Comparison of ENCODE assay signal across 9 cellular contexts in the genomic region with DNA sequence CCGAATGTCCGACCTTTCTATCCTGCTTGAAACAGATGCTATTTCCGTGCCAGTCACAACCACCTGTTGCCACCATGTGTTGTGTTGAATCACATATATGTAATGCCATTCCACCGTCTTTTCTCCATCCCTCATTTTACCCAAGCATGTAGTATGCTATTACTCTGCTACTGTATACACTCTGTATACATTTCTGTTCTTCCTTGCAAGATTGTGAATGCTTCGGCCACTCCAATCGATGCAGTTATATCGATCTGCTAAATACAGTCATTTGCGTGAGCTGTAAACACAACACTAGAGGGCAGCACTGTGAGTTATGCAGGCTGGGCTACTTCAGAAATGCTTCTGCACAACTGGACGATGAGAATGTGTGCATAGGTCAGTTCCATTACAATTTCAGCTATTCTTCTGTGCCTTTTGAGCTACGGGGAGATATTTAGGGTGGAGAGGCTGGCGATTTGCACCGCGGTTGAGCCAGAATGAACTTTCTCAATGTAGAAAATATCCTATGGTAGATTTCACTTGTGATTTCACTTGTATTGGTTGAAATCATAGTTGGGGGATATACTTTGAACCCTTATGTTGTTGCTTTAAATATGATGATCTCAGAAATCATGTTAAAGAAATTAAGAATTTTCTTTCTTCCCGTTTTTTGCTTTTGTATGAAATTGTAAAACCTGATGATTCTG.
DNase-seq lines count a peak whose midpoint lies in the region; ATAC-seq and TF ChIP-seq lines count a peak whose summit lies in the region.
"Had no signal": no experiment of that assay in that cellular context is flagged by ENCODE, and none has a peak within 500 bp of the region (broad histone marks: within the 10 kb centered on the region; RNA-seq: fewer than 3 reads in every experiment).

No MANE protein-coding gene starts in this region.

- no peak for TF ChIP-seq POLR2A in HCT116 (IDR thresholded peaks at IDR 0.05; ENCODE audit: borderline replicate concordance, extremely low read depth, insufficient read depth, insufficient read length)

- H3F3A ChIP-seq in Loucy (ENCODE audit: low read depth) (no peaks in the 10 kb centered on the region), smooth muscle cell (ENCODE audit: low read depth) (no peaks in the 10 kb centered on the region)

- H3K27ac Mint-ChIP-seq in activated T-helper 2 cell treated with anti-CD3 and anti-CD28 coated beads, Interferon-gamma antibody, Interleukin-2, Interleukin-4, amounts not matched to agents 10 μg/mL and 5 μg/mL and 100 μg/mL, durations not matched to agents 14 hours and 24 hours and 36 hours = no peak overlapping the region

- no TSS peak for BruUV-seq in HCT116 (replicated peaks; lab: Mats Ljungman, UMichigan)

- intact Hi-C loops in HCT116 (cut with micrococcal nuclease) = loop anchor here (2.0 kb wide), 1 partner anchor 320 kb away; no protein-coding TSS in a partner anchor
- intact Hi-C loops in head of caudate nucleus (cut with DNase I) = no loop called here
- intact Hi-C loops in activated T-helper 2 cell treated with anti-CD3 and anti-CD28 coated beads, Interferon-gamma antibody, Interleukin-2, Interleukin-4, amounts not matched to agents 10 μg/mL and 5 μg/mL and 100 μg/mL, durations not matched to agents 14 hours and 24 hours and 36 hours (cut with micrococcal nuclease) = loop anchor here (1.0 to 2.0 kb wide), 2 partner anchors 99 to 318 kb away; no protein-coding TSS in a partner anchor

- no peak overlapping the region for H3K9ac ChIP-seq in HCT116 (ENCODE audit: low read length)
- H3K9ac ChIP-seq in Loucy (ENCODE audit: low read depth, low read length, poor library complexity, severe bottlenecking) = no peak overlapping the region
- no peak overlapping the region for H3K9ac ChIP-seq in smooth muscle cell (ENCODE audit: low read depth)

- no peak overlapping the region for H3K4me3 Mint-ChIP-seq in activated T-helper 2 cell treated with anti-CD3 and anti-CD28 coated beads, Interferon-gamma antibody, Interleukin-2, Interleukin-4, amounts not matched to agents 10 μg/mL and 5 μg/mL and 100 μg/mL, durations not matched to agents 14 hours and 24 hours and 36 hours (ENCODE audit: low read depth)

- H3K9me3 ChIP-seq in HCT116 (ENCODE audit: control insufficient read depth in 1 of 2, insufficient read depth in 1 of 2, low read depth in 1 of 2, low read length in 2 of 2) (peaks cover 0 to 5% of the 10 kb centered on the region in 2 experiments; a peak in 2 of 4 replicates), Loucy (ENCODE audit: insufficient read depth, low read depth, low read length) (no peaks in the 10 kb centered on the region), smooth muscle cell (replicated peaks; ENCODE audit: low read depth) (no peaks in the 10 kb centered on the region)

- no peak for TF ChIP-seq RAD21 in HCT116 (IDR thresholded peaks at IDR 0.05; ENCODE audit: low read depth)

- DNase-seq in AG20443 (ENCODE audit: low spot score) = peak; percentile 35
- DNase-seq in GM10266 (ENCODE audit: extremely low spot score) = peak; percentile 25
- no peak for DNase-seq in HCT116 (ENCODE audit: low read depth, low spot score)
- peak in 24 of 42 donors; percentile 7 to 68 (median 18) for DNase-seq in head of caudate nucleus
- no peak for DNase-seq in smooth muscle cell (lab: John Stamatoyannopoulos, UW; ENCODE audit: unreplicated experiment)
- DNase-seq in activated T-helper 2 cell treated with anti-CD3 and anti-CD28 coated beads, Interferon-gamma antibody, Interleukin-2, Interleukin-4, amounts not matched to agents 10 μg/mL and 5 μg/mL and 100 μg/mL, durations not matched to agents 14 hours and 24 hours and 36 hours (ENCODE audit: low spot score) = no peak

- RAD21 ChIA-PET in HCT116 (lab: Charles Lee; ENCODE audit: low non-redundant PET in 1 of 2, low total read pairs in 2 of 2, uncharacterized antibody in 2 of 2, unreplicated experiment in 2 of 2) = no interaction called here

- H4K20me1 ChIP-seq in HCT116 (ENCODE audit: insufficient read depth) (no peaks in the 10 kb centered on the region; the same call in 1 of the 2 replicates), Loucy (ENCODE audit: insufficient read depth, low read length, poor library complexity, severe bottlenecking) (no peaks in the 10 kb centered on the region), smooth muscle cell (ENCODE audit: low read depth) (no peaks in the 10 kb centered on the region)

- H2AFZ ChIP-seq in HCT116 (ENCODE audit: low read depth, low read length, poor library complexity, severe bottlenecking) = no peak overlapping the region
- peak overlapping the region; percentile 18; the same call in 1 of the 2 replicates for H2AFZ ChIP-seq in Loucy (ENCODE audit: low read length)
- no peak overlapping the region for H2AFZ ChIP-seq in smooth muscle cell (ENCODE audit: low read depth)

- no peak overlapping the region for H3K4me3 ChIP-seq in HCT116 (replicated peaks in 1 of 2; ENCODE audit: low read depth in 1 of 2, low read length in 2 of 2)
- H3K4me3 ChIP-seq in Loucy (ENCODE audit: low read length, poor library complexity, severe bottlenecking) = no peak overlapping the region
- no peak overlapping the region for H3K4me3 ChIP-seq in smooth muscle cell
- H3K4me3 ChIP-seq: skin epidermis had no signal

- H3K4me2 ChIP-seq in HCT116 (ENCODE audit: low read length) = no peak overlapping the region
- H3K4me2 ChIP-seq in Loucy (ENCODE audit: low read depth, low read length, poor library complexity, severe bottlenecking) = no peak overlapping the region
- no peak overlapping the region for H3K4me2 ChIP-seq in smooth muscle cell

- no peaks in the 10 kb centered on the region for H3K9me3 Mint-ChIP-seq in activated T-helper 2 cell treated with anti-CD3 and anti-CD28 coated beads, Interferon-gamma antibody, Interleukin-2, Interleukin-4, amounts not matched to agents 10 μg/mL and 5 μg/mL and 100 μg/mL, durations not matched to agents 14 hours and 24 hours and 36 hours

- peaks cover 2% of the 10 kb centered on the region for H3K27me3 Mint-ChIP-seq in activated T-helper 2 cell treated with anti-CD3 and anti-CD28 coated beads, Interferon-gamma antibody, Interleukin-2, Interleukin-4, amounts not matched to agents 10 μg/mL and 5 μg/mL and 100 μg/mL, durations not matched to agents 14 hours and 24 hours and 36 hours (ENCODE audit: low read depth)

- H3K79me2 ChIP-seq in HCT116 (ENCODE audit: insufficient read depth, low read length) = no peaks in the 10 kb centered on the region
- H3K79me2 ChIP-seq in Loucy (ENCODE audit: insufficient read depth, low read length) = no peaks in the 10 kb centered on the region
- H3K79me2 ChIP-seq in smooth muscle cell (ENCODE audit: low read depth) = no peaks in the 10 kb centered on the region

- CTCF ChIA-PET in HCT116 (lab: Charles Lee) = interaction anchor here (1.1 kb wide), 1 partner anchor 99 kb away, joined by 4 read pairs; no protein-coding TSS in a partner anchor

- H3K4me1 ChIP-seq in HCT116 (ENCODE audit: control insufficient read depth in 1 of 2, insufficient read depth in 2 of 2, low read length in 2 of 2) (no peaks in the 10 kb centered on the region), Loucy (ENCODE audit: insufficient read depth, low read length, poor library complexity, severe bottlenecking) (no peaks in the 10 kb centered on the region), smooth muscle cell (ENCODE audit: low read depth) (peaks cover 11% of the 10 kb centered on the region)

- no peaks in the 10 kb centered on the region for H3K36me3 Mint-ChIP-seq in activated T-helper 2 cell treated with anti-CD3 and anti-CD28 coated beads, Interferon-gamma antibody, Interleukin-2, Interleukin-4, amounts not matched to agents 10 μg/mL and 5 μg/mL and 100 μg/mL, durations not matched to agents 14 hours and 24 hours and 36 hours (ENCODE audit: low read depth)

- ATAC-seq in HCT116 = no peak

- H3K4me1 Mint-ChIP-seq in activated T-helper 2 cell treated with anti-CD3 and anti-CD28 coated beads, Interferon-gamma antibody, Interleukin-2, Interleukin-4, amounts not matched to agents 10 μg/mL and 5 μg/mL and 100 μg/mL, durations not matched to agents 14 hours and 24 hours and 36 hours (ENCODE audit: low read depth) = no peaks in the 10 kb centered on the region

- TF ChIP-seq CTCF in GM10266 (IDR thresholded peaks at IDR 0.05; ENCODE audit: control insufficient read depth, insufficient read depth, low read depth, missing control alignments) (peak; percentile 79), HCT116 (IDR thresholded peaks at IDR 0.05 in 2 of 3, conservative IDR thresholded peaks at IDR 0.05 in 1 of 3; ENCODE audit: borderline replicate concordance in 1 of 3, insufficient read depth in 1 of 3, low read depth in 2 of 3, low read length in 2 of 3) (peak in 2 of 3 experiments; percentile 50 to 59; a peak in 4 of 6 replicates), Loucy (conservative IDR thresholded peaks at IDR 0.05; ENCODE audit: low read length) (peak; percentile 92), VCaP (conservative IDR thresholded peaks at IDR 0.05) (peak; percentile 88), smooth muscle cell (IDR thresholded peaks at IDR 0.05; ENCODE audit: borderline replicate concordance, insufficient read depth, poor library complexity, severe bottlenecking) (peak; percentile 73)

- no peak overlapping the region for H3K27ac ChIP-seq in HCT116 (ENCODE audit: low read depth, low read length)
- no peak overlapping the region for H3K27ac ChIP-seq in VCaP
- H3K27ac ChIP-seq in smooth muscle cell (ENCODE audit: low read depth) = no peak overlapping the region
- H3K27ac ChIP-seq: skin epidermis had no signal

- H3K36me3 ChIP-seq in HCT116 (ENCODE audit: control insufficient read depth in 1 of 2, insufficient read depth in 2 of 2, low read length in 2 of 2) (no peaks in the 10 kb centered on the region), Loucy (ENCODE audit: insufficient read depth, low read length) (no peaks in the 10 kb centered on the region), smooth muscle cell (ENCODE audit: low read depth) (no peaks in the 10 kb centered on the region)

- 60% methylated on average over 14 of the region's 14 CpGs for WGBS in smooth muscle cell (ENCODE audit: low lambda C conversion rate)

- POLR2A ChIA-PET in HCT116 (lab: Charles Lee) = no interaction called here

- H3K27me3 ChIP-seq in HCT116 (ENCODE audit: insufficient read depth, low read length) (no peaks in the 10 kb centered on the region), Loucy (ENCODE audit: insufficient read depth, low read length, poor library complexity, severe bottlenecking) (no peaks in the 10 kb centered on the region), smooth muscle cell (ENCODE audit: low read depth) (no peaks in the 10 kb centered on the region)

- H3K9me2 ChIP-seq in HCT116 (ENCODE audit: insufficient read depth) = no peaks in the 10 kb centered on the region
- no peaks in the 10 kb centered on the region for H3K9me2 ChIP-seq in Loucy (replicated peaks; ENCODE audit: low read depth, low read length)

Comparison
In these comparisons a context has a peak if more than half of its experiments do, and no peak if none do; other contexts are left out.
1. DNase-seq: peak in AG20443 (single experiment), GM10266 (single experiment) and head of caudate nucleus (24 of 42); none in HCT116 (single experiment), smooth muscle cell (single experiment) and activated T-helper 2 cell treated with anti-CD3 and anti-CD28 coated beads, Interferon-gamma antibody, Interleukin-2, Interleukin-4, amounts not matched to agents 10 μg/mL and 5 μg/mL and 100 μg/mL, durations not matched to agents 14 hours and 24 hours and 36 hours (single experiment).
2. Peak in every context shown above with its lines, with median percentiles within 50 percentile points of each other: CTCF ChIP-seq.